Comparison of ENCODE assay signal across 20 cellular contexts in the genomic region with DNA sequence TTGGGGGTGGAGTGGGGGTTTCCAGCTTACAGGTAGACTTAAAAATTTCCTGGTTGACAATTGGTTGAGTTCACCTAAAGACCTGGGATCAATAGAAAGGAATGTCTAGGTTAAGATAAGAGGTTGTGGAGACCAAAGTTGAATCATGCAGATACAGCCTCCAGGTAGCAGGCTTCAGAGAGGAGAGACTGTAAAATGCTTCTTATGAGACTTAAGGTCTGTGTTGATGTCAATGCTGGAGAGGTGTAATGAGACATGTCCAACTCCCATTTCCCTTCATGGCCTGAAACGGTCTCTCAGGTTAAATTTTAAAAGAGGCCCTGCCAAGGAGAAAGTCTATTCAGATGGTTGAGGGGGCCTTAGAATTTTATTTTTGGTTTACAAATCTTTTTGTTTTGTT. TPM values are rescaled to one million over a fixed set of nuclear protein-coding genes. Genes with fewer than 3 reads are reported as not detected.
DNase-seq lines count a peak whose midpoint lies in the region; ATAC-seq, FAIRE-seq and TF ChIP-seq lines count a peak whose summit lies in the region.
"Had no signal": no experiment of that assay in that cellular context is flagged by ENCODE, and none has a peak within 500 bp of the region (broad histone marks: within the 10 kb centered on the region; RNA-seq: fewer than 3 reads in every experiment).

No MANE protein-coding gene starts in this region.

- peak overlapping the region; percentile 84 for H3K4me2 ChIP-seq in A549

- H3K27me3 ChIP-seq in esophagus (ENCODE audit: control insufficient read depth in 1 of 2, insufficient read depth in 2 of 2, low read length in 2 of 2): no peaks in the 10 kb centered on the region
- H3K27me3 ChIP-seq: colonic mucosa, MG63, right atrium auricular region had no signal

- no peak; a peak in 1 of 6 replicates for ATAC-seq in A549
- ATAC-seq in GM18519 (IDR thresholded peaks at IDR 0.05; ENCODE audit: low FRiP score, unreplicated experiment): no peak
- ATAC-seq: Right ventricle myocardium inferior had no signal

- POLR2A ChIA-PET in A549 (lab: Yijun Ruan, JAX): interaction anchor here (1.2 kb wide), 1 partner anchor 30 kb away, joined by 4 read pairs; no protein-coding TSS in a partner anchor

- WGBS in A549 (ENCODE audit: missing lambda C conversion rate): 10% methylated on average over 1 of the region's 1 CpG
- WGBS in esophagus, 2 donors: 60 to 73% methylated on average over 1 of the region's 1 CpG

- peaks cover 55% of the 10 kb centered on the region for H3K4me1 ChIP-seq in A549
- peaks cover 0 to 3% of the 10 kb centered on the region in 2 donors for H3K4me1 ChIP-seq in esophagus (ENCODE audit: control insufficient read depth in 2 of 2, insufficient read depth in 2 of 2, low read length in 1 of 2)
- H3K4me1 ChIP-seq: colonic mucosa, lower lobe of right lung, right atrium auricular region had no signal

- peaks cover 42% of the 10 kb centered on the region for H3K4me1 Mint-ChIP-seq in mesothelial cell of epicardium
- H3K4me1 Mint-ChIP-seq: activated naive CD8-positive, alpha-beta T cell treated with anti-CD3 and anti-CD28 coated beads for 36 hours; IgD-negative memory B cell had no signal

- no peak for TF ChIP-seq RAD21 in A549 (conservative IDR thresholded peaks at IDR 0.05 in 1 of 2, IDR thresholded peaks at IDR 0.05 in 1 of 2)

- peak overlapping the region; percentile 95 for H3K27ac Mint-ChIP-seq in mesothelial cell of epicardium
- H3K27ac Mint-ChIP-seq: activated naive CD8-positive, alpha-beta T cell treated with anti-CD3 and anti-CD28 coated beads for 36 hours; IgD-negative memory B cell had no signal

- no peak for TF ChIP-seq EP300 in A549 (IDR thresholded peaks at IDR 0.05)

- FAIRE-seq in A549 (lab: Jason Lieb, UNC): no peak

- no peak for TF ChIP-seq CTCF in A549 (IDR thresholded peaks at IDR 0.05)
- TF ChIP-seq CTCF in mesothelial cell of epicardium (IDR thresholded peaks at IDR 0.05; ENCODE audit: unreplicated experiment): no peak

- peaks cover 11% of the 10 kb centered on the region for H3K9me3 Mint-ChIP-seq in mesothelial cell of epicardium
- H3K9me3 Mint-ChIP-seq: activated naive CD8-positive, alpha-beta T cell treated with anti-CD3 and anti-CD28 coated beads for 36 hours had no signal

- CTCF ChIA-PET in A549 (lab: Yijun Ruan, JAX): interaction anchor here (0.9 to 1.4 kb wide), 2 partner anchors 24 to 58 kb away, joined by 3 to 5 read pairs; no protein-coding TSS in a partner anchor

- no peaks in the 10 kb centered on the region for H3K27me3 Mint-ChIP-seq in mesothelial cell of epicardium (ENCODE audit: low read depth)
- H3K27me3 Mint-ChIP-seq: IgD-negative memory B cell had no signal

- DNase-seq in A549 (ENCODE audit: low read depth in 1 of 2, low spot score in 1 of 2) (no peak), NCI-H226 (peak; percentile 61), mesothelial cell of epicardium (ENCODE audit: low spot score in 2 of 2, unreplicated experiment in 2 of 2) (no peak), COLO668 (lab: John Stamatoyannopoulos, UW; ENCODE audit: unreplicated experiment) (no peak), RPMI8226 (no peak), NCI-H1417 (lab: John Stamatoyannopoulos, UW) (no peak)
- DNase-seq: activated CD4-positive, alpha-beta T cell treated with anti-CD3 and anti-CD28 coated beads, Interleukin-2, amount 50 U/mL, for 48 hours; activated CD4-positive, CD25-positive, alpha-beta regulatory T cell; activated naive CD8-positive, alpha-beta T cell treated with anti-CD3 and anti-CD28 coated beads for 36 hours; colonic mucosa; GOT3; lower lobe of right lung; MG63; NCI-H1436 treated with DMSO at 0.1 percent for 48 hours; occipital lobe had no signal

- H3K9me3 ChIP-seq in A549 (peaks cover 15% of the 10 kb centered on the region), esophagus (ENCODE audit: control insufficient read depth in 2 of 2, insufficient read depth in 1 of 2, low read depth in 1 of 2, low read length in 1 of 2) (no peaks in the 10 kb centered on the region)
- H3K9me3 ChIP-seq: colonic mucosa, lower lobe of right lung, MG63, right atrium auricular region had no signal

- no peak overlapping the region for H3K4me3 ChIP-seq in A549
- H3K4me3 ChIP-seq in esophagus (ENCODE audit: low read depth in 1 of 2, low read length in 2 of 2): no peak overlapping the region
- H3K4me3 ChIP-seq: colonic mucosa, lower lobe of right lung, MG63, right atrium auricular region had no signal

- H3K27ac ChIP-seq in A549: peak overlapping the region; percentile 81 to 86
- H3K27ac ChIP-seq in esophagus (ENCODE audit: low read depth in 2 of 2, low read length in 1 of 2): peak overlapping the region; percentile 13 to 22
- H3K27ac ChIP-seq: colonic mucosa, lower lobe of right lung, right atrium auricular region had no signal

- H3K4me3 Mint-ChIP-seq in mesothelial cell of epicardium: no peak overlapping the region
- H3K4me3 Mint-ChIP-seq: activated naive CD8-positive, alpha-beta T cell treated with anti-CD3 and anti-CD28 coated beads for 36 hours; IgD-negative memory B cell had no signal

- H3K36me3 ChIP-seq in esophagus (ENCODE audit: control insufficient read depth in 2 of 2, insufficient read depth in 2 of 2, low read length in 1 of 2): no peaks in the 10 kb centered on the region
- H3K36me3 ChIP-seq: colonic mucosa, lower lobe of right lung, MG63, right atrium auricular region had no signal

- H3K36me3 Mint-ChIP-seq in mesothelial cell of epicardium: peaks cover 12% of the 10 kb centered on the region
- H3K36me3 Mint-ChIP-seq: activated naive CD8-positive, alpha-beta T cell treated with anti-CD3 and anti-CD28 coated beads for 36 hours; IgD-negative memory B cell had no signal

- no peak for TF ChIP-seq POLR2A in A549 (IDR thresholded peaks at IDR 0.05; ENCODE audit: low read length)

TF ChIP-seq in A549, 52 proteins besides CTCF, POLR2A, EP300 and RAD21:
- TF ChIP-seq MYC (IDR thresholded peaks at IDR 0.05; ENCODE audit: borderline replicate concordance, low read length): no peak
- TF ChIP-seq CHD4 (IDR thresholded peaks at IDR 0.05; ENCODE audit: borderline replicate concordance): no peak
- TF ChIP-seq HOXA7 (CRISPR knock-in tag; IDR thresholded peaks at IDR 0.05): no peak
- TF ChIP-seq FOSL2 (IDR thresholded peaks at IDR 0.05): no peak
- no peak for TF ChIP-seq FOSL2 (CRISPR knock-in tag; IDR thresholded peaks at IDR 0.05)
- TF ChIP-seq, protein P1, sequence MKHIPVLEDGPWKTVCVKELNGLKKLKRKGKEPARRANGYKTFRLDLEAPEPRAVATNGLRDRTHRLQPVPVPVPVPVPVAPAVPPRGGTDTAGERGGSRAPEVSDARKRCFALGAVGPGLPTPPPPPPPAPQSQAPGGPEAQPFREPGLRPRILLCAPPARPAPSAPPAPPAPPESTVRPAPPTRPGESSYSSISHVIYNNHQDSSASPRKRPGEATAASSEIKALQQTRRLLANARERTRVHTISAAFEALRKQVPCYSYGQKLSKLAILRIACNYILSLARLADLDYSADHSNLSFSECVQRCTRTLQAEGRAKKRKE (CRISPR knock-in tag; IDR thresholded peaks at IDR 0.05; ENCODE audit: low read depth): no peak
- no peak for TF ChIP-seq FOXS1 (CRISPR knock-in tag; IDR thresholded peaks at IDR 0.05)
- no peak for TF ChIP-seq NPAS2 (CRISPR knock-in tag; IDR thresholded peaks at IDR 0.05; ENCODE audit: borderline replicate concordance)
- TF ChIP-seq RNF2 (IDR thresholded peaks at IDR 0.05; ENCODE audit: borderline replicate concordance, low read depth): no peak
- no peak for TF ChIP-seq CBX2 (IDR thresholded peaks at IDR 0.05; ENCODE audit: borderline replicate concordance, low read depth)
- TF ChIP-seq MAZ (IDR thresholded peaks at IDR 0.05; ENCODE audit: borderline replicate concordance, low read depth, low read length): no peak

RNA-seq across cellular contexts. Expression of a gene that starts 38.5 kb away (rescaled TPM):
- polyA plus RNA-seq in A549 (2011; rRNA removed) (127 and 137 TPM in 2 replicates), A549 (2017; fragmentation: RNase III; extraction: RNeasy Plus Mini Kit Qiagen cat#74134 plus additional on column Dnase treatment) (56.8 to 62.0 TPM (median 61.7 TPM) in 3 replicates), esophagus (100 to 1,000 TPM in 1 of 2 donors, 10 to 100 TPM in 1; 47.6 to 151 TPM)
- polyA plus RNA-seq in A549 (2012; cell fraction: cytosol; rRNA removed): 33.7 and 35.9 TPM in 2 replicates
- 21.6 and 24.5 TPM in 2 replicates for polyA plus RNA-seq in A549 (2012; cell fraction: nucleus; rRNA removed)
- 137 and 144 TPM in 2 replicates for polyA minus RNA-seq in A549 (2011; rRNA and poly(A)+ RNA removed)
- total RNA-seq in mesothelial cell of epicardium: 140 to 145 TPM (median 144 TPM) in 3 replicates
- total RNA-seq: activated naive CD8-positive, alpha-beta T cell treated with anti-CD3 and anti-CD28 coated beads for 36 hours had no signal
- polyA plus RNA-seq: IgD-negative memory B cell had no signal
